Comparison of ENCODE assay signal across 18 cellular contexts in the genomic region with DNA sequence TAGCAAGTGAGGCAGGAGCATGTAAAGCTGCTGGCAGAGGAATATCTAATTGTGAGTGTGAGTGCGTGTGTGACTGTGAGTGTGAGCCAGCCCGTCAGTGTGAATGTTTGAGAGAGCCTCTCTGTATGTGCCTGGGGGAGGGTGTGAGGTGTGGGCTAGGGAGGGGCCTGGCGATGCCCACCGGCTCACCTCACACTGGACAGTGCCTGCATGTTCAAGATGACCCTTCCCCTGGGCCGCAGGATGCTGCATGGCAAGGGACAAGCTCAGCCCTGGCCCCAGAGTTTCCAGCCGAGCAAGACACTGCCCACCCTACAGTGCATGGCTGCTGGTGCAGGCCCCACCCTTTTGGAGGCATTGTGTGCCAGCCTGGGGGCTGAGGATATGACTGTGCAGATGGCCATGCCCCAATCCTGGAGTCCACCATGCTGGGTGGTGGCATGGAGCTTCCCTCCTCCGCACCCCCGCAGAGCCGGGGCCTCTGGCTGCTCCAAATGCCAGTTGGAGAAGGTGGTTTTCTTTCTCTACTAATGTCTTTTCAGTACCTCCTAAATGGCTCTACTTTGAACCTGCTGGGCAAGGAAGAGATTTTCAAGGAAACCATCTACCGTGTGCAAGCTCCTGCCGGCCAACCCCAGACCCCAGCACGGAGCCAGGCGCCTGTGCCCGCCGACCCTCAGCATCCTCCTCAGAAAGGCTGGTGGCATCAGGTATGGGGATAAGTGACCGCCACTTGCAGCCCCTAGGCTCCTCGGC. TPM values are rescaled to one million over a fixed set of nuclear protein-coding genes. Genes with fewer than 3 reads are reported as not detected.
A peak's percentile ranks its signal among the peaks of the same experiment; 100 is the strongest.
DNase-seq lines count a peak whose midpoint lies in the region; ATAC-seq, FAIRE-seq and TF ChIP-seq lines count a peak whose summit lies in the region.
"Had no signal": no experiment of that assay in that cellular context is flagged by ENCODE, and none has a peak within 500 bp of the region (broad histone marks: within the 10 kb centered on the region; RNA-seq: fewer than 3 reads in every experiment).

No MANE protein-coding gene starts in this region.

- H3K36me3 ChIP-seq in kidney (ENCODE audit: control insufficient read depth in 1 of 2, insufficient read depth in 2 of 2, low read length in 2 of 2): no peaks in the 10 kb centered on the region
- peaks cover 26% of the 10 kb centered on the region for H3K36me3 ChIP-seq in OCI-LY7 (ENCODE audit: insufficient read depth, low read length)
- H3K36me3 ChIP-seq: Peyer's patch had no signal

- peaks cover 3% of the 10 kb centered on the region; the same call in 1 of the 2 replicates for H3K79me2 ChIP-seq in OCI-LY7 (ENCODE audit: insufficient read depth, low read depth, low read length)

- H3K27ac ChIP-seq in kidney (ENCODE audit: low read depth in 2 of 2, low read length in 2 of 2) (peak overlapping the region; percentile 23 to 39), OCI-LY7 (ENCODE audit: low read depth, low read length, poor library complexity, severe bottlenecking) (no peak overlapping the region)
- H3K27ac ChIP-seq: heart right ventricle, Peyer's patch had no signal

- 0 out of 2 replicates have a peak, but pooled peaks cover 5% of the 10 kb centered on the region for H4K20me1 ChIP-seq in OCI-LY7 (ENCODE audit: insufficient read depth, low read length)

- CTCF ChIA-PET in activated CD4-positive, alpha-beta T cell treated with anti-CD3 and anti-CD28 coated beads for 36 hours (lab: Charles Lee): interaction anchor here (0.6 to 1.3 kb wide), 2 partner anchors 16 to 28 kb away, joined by 3 to 6 read pairs; no protein-coding TSS in a partner anchor
- CTCF ChIA-PET in T-cell (lab: Charles Lee) (interaction anchor here in 1 of 2 donors (1.3 to 1.6 kb wide), 2 partner anchors 18 to 20 kb away, joined by 5 read pairs; no protein-coding TSS in a partner anchor), OCI-LY7 (lab: Charles Lee; ENCODE audit: unreplicated experiment) (no interaction called here)

- FAIRE-seq in kidney (lab: Jason Lieb, UNC): no peak

- BruUV-seq in OCI-LY7 (replicated peaks; lab: Mats Ljungman, UMichigan): no TSS peak

- no peak overlapping the region for H2AFZ ChIP-seq in OCI-LY7 (ENCODE audit: low read length)

- H3K27me3 Mint-ChIP-seq in activated CD4-positive, alpha-beta T cell treated with anti-CD3 and anti-CD28 coated beads for 36 hours: no peaks in the 10 kb centered on the region
- H3K27me3 Mint-ChIP-seq in T-cell: no peaks in the 10 kb centered on the region

- POLR2A ChIA-PET in activated CD4-positive, alpha-beta T cell treated with anti-CD3 and anti-CD28 coated beads for 36 hours (lab: Charles Lee): no interaction called here
- POLR2A ChIA-PET in T-cell (lab: Charles Lee) (interaction anchor here in 1 of 2 donors (0.9 kb wide), 1 partner anchor 11 kb away, joined by 3 read pairs; no protein-coding TSS in a partner anchor), OCI-LY7 (lab: Charles Lee) (interaction anchor here (0.8 kb wide), 1 partner anchor 80 kb away, joined by 3 read pairs; no protein-coding TSS in a partner anchor)

- H3K4me1 ChIP-seq in kidney (ENCODE audit: control insufficient read depth in 1 of 2, insufficient read depth in 1 of 2, low read depth in 1 of 2, low read length in 2 of 2): peaks cover 3 to 12% of the 10 kb centered on the region in 2 donors
- H3K4me1 ChIP-seq in OCI-LY7 (ENCODE audit: insufficient read depth, low read length, poor library complexity, severe bottlenecking): peaks cover 16% of the 10 kb centered on the region

- no peak for ATAC-seq in activated CD4-positive, alpha-beta T cell treated with anti-CD3 and anti-CD28 coated beads for 36 hours
- ATAC-seq in T-cell (replicated peaks in 1 of 4): no peak
- ATAC-seq in HG03039 (IDR thresholded peaks at IDR 0.05; ENCODE audit: unreplicated experiment): no peak
- ATAC-seq: heart right ventricle had no signal

- H3K9ac ChIP-seq in kidney (ENCODE audit: low read length in 2 of 2): peak overlapping the region in 1 of 2 donors; percentile 43

- TF ChIP-seq CTCF in kidney (IDR thresholded peaks at IDR 0.05; ENCODE audit: borderline replicate concordance, extremely low read depth, insufficient read depth): no peak
- TF ChIP-seq CTCF in GM20000 (IDR thresholded peaks at IDR 0.05; ENCODE audit: extremely low read depth, missing control alignments): no peak
- no peak for TF ChIP-seq CTCF in OCI-LY7 (conservative IDR thresholded peaks at IDR 0.05; ENCODE audit: low read length)

- peak; percentile 3 for DNase-seq in activated CD4-positive, alpha-beta T cell treated with anti-CD3 and anti-CD28 coated beads for 36 hours
- DNase-seq in activated CD4-positive, alpha-beta T cell treated with anti-CD3 and anti-CD28 coated beads, Interleukin-2, amount 50 U/mL, for 48 hours: no peak
- peak in 1 of 34 experiments; percentile 3 for DNase-seq in T-cell
- DNase-seq in kidney: no peak
- peak; percentile 21 for DNase-seq in stimulated activated CD8-positive, alpha-beta memory T cell treated with anti-CD3 and anti-CD28 coated beads, Interleukin-4, amount 100 ng/mL, for 48 hours
- DNase-seq in GM20000 (ENCODE audit: low spot score): no peak
- no peak for DNase-seq in OCI-LY7 (ENCODE audit: low spot score)
- DNase-seq: activated CD4-positive, alpha-beta T cell treated with anti-CD3 and anti-CD28 coated beads for 1 hour; activated gamma-delta T cell treated with Interleukin-2 at 50 U/mL for 16 hours; COR-L47; H9; heart right ventricle; NCI-H1694 treated with DMSO at 0.1 percent for 48 hours; NCI-H524 had no signal

- peaks cover 90% of the 10 kb centered on the region for H3K4me1 Mint-ChIP-seq in activated CD4-positive, alpha-beta T cell treated with anti-CD3 and anti-CD28 coated beads for 36 hours
- peaks cover 87 to 94% (median 91%) of the 10 kb centered on the region in 3 donors for H3K4me1 Mint-ChIP-seq in T-cell

- no peaks in the 10 kb centered on the region for H3K9me3 Mint-ChIP-seq in activated CD4-positive, alpha-beta T cell treated with anti-CD3 and anti-CD28 coated beads for 36 hours (ENCODE audit: low read depth)
- no peaks in the 10 kb centered on the region for H3K9me3 Mint-ChIP-seq in T-cell

- peak overlapping the region in 1 of 2 donors; percentile 22 for H3K4me3 ChIP-seq in kidney (ENCODE audit: low read length in 2 of 2)
- H3K4me3 ChIP-seq in OCI-LY7 (ENCODE audit: low read depth, low read length, poor library complexity, severe bottlenecking): no peak overlapping the region
- H3K4me3 ChIP-seq: heart right ventricle, Peyer's patch had no signal

- peaks cover 48% of the 10 kb centered on the region for H3K36me3 Mint-ChIP-seq in activated CD4-positive, alpha-beta T cell treated with anti-CD3 and anti-CD28 coated beads for 36 hours (ENCODE audit: low read depth)
- H3K36me3 Mint-ChIP-seq in T-cell: peaks cover 56% of the 10 kb centered on the region

- H3K4me3 Mint-ChIP-seq in activated CD4-positive, alpha-beta T cell treated with anti-CD3 and anti-CD28 coated beads for 36 hours: no peak overlapping the region
- peak overlapping the region; percentile 2 to 84 (median 39) for H3K4me3 Mint-ChIP-seq in T-cell
- H3K4me3 Mint-ChIP-seq: H9 had no signal

- intact Hi-C loops in activated CD4-positive, alpha-beta T cell treated with anti-CD3 and anti-CD28 coated beads for 36 hours (cut with DNase I, micrococcal nuclease): no loop called here
- intact Hi-C loops in kidney (cut with DNase I): no loop called here
- intact Hi-C loops in OCI-LY7 (cut with micrococcal nuclease; ENCODE audit: unreplicated experiment): no loop called here

- no peak overlapping the region for H3K4me2 ChIP-seq in OCI-LY7 (ENCODE audit: low read length)

- no peaks in the 10 kb centered on the region for H3K9me3 ChIP-seq in kidney (ENCODE audit: control insufficient read depth in 1 of 2, low read length in 2 of 2)
- H3K9me3 ChIP-seq in OCI-LY7 (ENCODE audit: low read length): no peaks in the 10 kb centered on the region; the same call in 1 of the 2 replicates
- H3K9me3 ChIP-seq: heart right ventricle, Peyer's patch had no signal

- peak overlapping the region; percentile 23 for H3K27ac Mint-ChIP-seq in activated CD4-positive, alpha-beta T cell treated with anti-CD3 and anti-CD28 coated beads for 36 hours
- H3K27ac Mint-ChIP-seq in T-cell: peak overlapping the region; percentile 85 to 89

- no peaks in the 10 kb centered on the region for H3K9me2 ChIP-seq in OCI-LY7 (ENCODE audit: insufficient read depth, low read length)

RNA-seq across cellular contexts. Expression of gene FGD3, which starts 27.6 kb away (rescaled TPM):
- total RNA-seq in activated CD4-positive, alpha-beta T cell treated with anti-CD3 and anti-CD28 coated beads for 36 hours: 10 to 100 TPM; 41.8 to 66.7 TPM
- total RNA-seq in T-cell (100 to 1,000 TPM; 188 to 349 (median 293) TPM), kidney (12.1 TPM), OCI-LY7 (2022) (22.9 and 28.1 TPM in 2 replicates)
- 7.4 TPM for polyA plus RNA-seq in kidney (ENCODE audit: insufficient read depth, low read depth, low replicate concordance)
- 20.6 and 22.1 TPM in 2 replicates for total RNA-seq in OCI-LY7 (2014; rRNA removed; shearing (Covaris generic))
- total RNA-seq: chondrocyte, LHCN-M2 had no signal

Comparison
In these comparisons a context has a peak if more than half of its experiments do, and no peak if none do; other contexts are left out.
1. DNase-seq: peak in activated CD4-positive, alpha-beta T cell treated with anti-CD3 and anti-CD28 coated beads for 36 hours (single experiment) and stimulated activated CD8-positive, alpha-beta memory T cell treated with anti-CD3 and anti-CD28 coated beads, Interleukin-4, amount 100 ng/mL, for 48 hours (single experiment); none in activated CD4-positive, alpha-beta T cell treated with anti-CD3 and anti-CD28 coated beads, Interleukin-2, amount 50 U/mL, for 48 hours (0 of 2), kidney (single experiment), GM20000 (single experiment) and OCI-LY7 (single experiment).